1 cellular context compared by ENCODE assay signal in genomic region chr4:56464581-56464980, GRCh38.
TF ChIP-seq lines count a peak whose summit lies in the region.

No MANE protein-coding gene starts in this region.

TF ChIP-seq in SK-N-SH, 30 proteins besides CTCF, POLR2A, EP300 and RAD21 (continued from another document):
- TF ChIP-seq REST (IDR thresholded peaks at IDR 0.05; ENCODE audit: low read depth, low read length), result no peak
- no peak for TF ChIP-seq MAX (IDR thresholded peaks at IDR 0.05; ENCODE audit: low read depth)
- TF ChIP-seq USF2 (IDR thresholded peaks at IDR 0.05; ENCODE audit: borderline replicate concordance, low read depth, low read length), result no peak
- no peak for TF ChIP-seq USF1 (IDR thresholded peaks at IDR 0.05; ENCODE audit: borderline replicate concordance, low read depth)
- TF ChIP-seq IRF3 (IDR thresholded peaks at IDR 0.05; ENCODE audit: low read depth, low read length), result no peak
- no peak for TF ChIP-seq RXRA (IDR thresholded peaks at IDR 0.05; ENCODE audit: borderline replicate concordance, low read depth)
